ENCODE assay signal across 1 cellular context in the genomic region with DNA sequence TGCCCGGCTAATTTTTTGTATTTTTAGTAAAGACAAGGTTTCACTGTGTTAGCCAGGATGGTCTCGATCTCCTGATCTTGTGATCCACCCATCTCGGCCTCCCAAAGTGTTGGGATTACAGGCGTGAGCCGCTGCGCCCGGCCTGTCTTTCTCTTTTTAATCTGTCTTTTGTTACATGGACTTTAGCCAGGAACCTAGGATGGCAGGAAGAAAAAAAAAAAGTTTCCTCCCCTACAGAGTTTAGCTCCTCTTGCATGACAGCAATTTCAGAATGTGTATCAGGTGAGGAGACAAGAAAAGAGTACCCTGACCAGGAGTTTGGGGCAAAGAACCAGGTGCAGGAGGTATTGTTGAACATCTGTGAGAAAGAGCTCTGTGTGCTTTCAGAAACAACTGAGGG.
TF ChIP-seq lines count a peak whose summit lies in the region.

No MANE protein-coding gene starts in this region.

TF ChIP-seq in GM23338, 12 proteins besides CTCF, POLR2A, EP300 and RAD21 (continued from another document):
- TF ChIP-seq, protein P1, sequence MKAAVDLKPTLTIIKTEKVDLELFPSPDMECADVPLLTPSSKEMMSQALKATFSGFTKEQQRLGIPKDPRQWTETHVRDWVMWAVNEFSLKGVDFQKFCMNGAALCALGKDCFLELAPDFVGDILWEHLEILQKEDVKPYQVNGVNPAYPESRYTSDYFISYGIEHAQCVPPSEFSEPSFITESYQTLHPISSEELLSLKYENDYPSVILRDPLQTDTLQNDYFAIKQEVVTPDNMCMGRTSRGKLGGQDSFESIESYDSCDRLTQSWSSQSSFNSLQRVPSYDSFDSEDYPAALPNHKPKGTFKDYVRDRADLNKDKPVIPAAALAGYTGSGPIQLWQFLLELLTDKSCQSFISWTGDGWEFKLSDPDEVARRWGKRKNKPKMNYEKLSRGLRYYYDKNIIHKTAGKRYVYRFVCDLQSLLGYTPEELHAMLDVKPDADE (IDR thresholded peaks at IDR 0.05): no peak
- TF ChIP-seq CREB1 (CRISPR knock-in tag; IDR thresholded peaks at IDR 0.05; ENCODE audit: low read depth) (0 out of 2 replicates have a peak, but pooled peaks have one; percentile 3), ZNF114 (CRISPR knock-in tag; IDR thresholded peaks at IDR 0.05) (0 out of 2 replicates have a peak, but pooled peaks have one; percentile 74)
- TF ChIP-seq, protein P2, sequence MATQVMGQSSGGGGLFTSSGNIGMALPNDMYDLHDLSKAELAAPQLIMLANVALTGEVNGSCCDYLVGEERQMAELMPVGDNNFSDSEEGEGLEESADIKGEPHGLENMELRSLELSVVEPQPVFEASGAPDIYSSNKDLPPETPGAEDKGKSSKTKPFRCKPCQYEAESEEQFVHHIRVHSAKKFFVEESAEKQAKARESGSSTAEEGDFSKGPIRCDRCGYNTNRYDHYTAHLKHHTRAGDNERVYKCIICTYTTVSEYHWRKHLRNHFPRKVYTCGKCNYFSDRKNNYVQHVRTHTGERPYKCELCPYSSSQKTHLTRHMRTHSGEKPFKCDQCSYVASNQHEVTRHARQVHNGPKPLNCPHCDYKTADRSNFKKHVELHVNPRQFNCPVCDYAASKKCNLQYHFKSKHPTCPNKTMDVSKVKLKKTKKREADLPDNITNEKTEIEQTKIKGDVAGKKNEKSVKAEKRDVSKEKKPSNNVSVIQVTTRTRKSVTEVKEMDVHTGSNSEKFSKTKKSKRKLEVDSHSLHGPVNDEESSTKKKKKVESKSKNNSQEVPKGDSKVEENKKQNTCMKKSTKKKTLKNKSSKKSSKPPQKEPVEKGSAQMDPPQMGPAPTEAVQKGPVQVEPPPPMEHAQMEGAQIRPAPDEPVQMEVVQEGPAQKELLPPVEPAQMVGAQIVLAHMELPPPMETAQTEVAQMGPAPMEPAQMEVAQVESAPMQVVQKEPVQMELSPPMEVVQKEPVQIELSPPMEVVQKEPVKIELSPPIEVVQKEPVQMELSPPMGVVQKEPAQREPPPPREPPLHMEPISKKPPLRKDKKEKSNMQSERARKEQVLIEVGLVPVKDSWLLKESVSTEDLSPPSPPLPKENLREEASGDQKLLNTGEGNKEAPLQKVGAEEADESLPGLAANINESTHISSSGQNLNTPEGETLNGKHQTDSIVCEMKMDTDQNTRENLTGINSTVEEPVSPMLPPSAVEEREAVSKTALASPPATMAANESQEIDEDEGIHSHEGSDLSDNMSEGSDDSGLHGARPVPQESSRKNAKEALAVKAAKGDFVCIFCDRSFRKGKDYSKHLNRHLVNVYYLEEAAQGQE (IDR thresholded peaks at IDR 0.05; ENCODE audit: unreplicated experiment): no peak
- TF ChIP-seq, protein P3, sequence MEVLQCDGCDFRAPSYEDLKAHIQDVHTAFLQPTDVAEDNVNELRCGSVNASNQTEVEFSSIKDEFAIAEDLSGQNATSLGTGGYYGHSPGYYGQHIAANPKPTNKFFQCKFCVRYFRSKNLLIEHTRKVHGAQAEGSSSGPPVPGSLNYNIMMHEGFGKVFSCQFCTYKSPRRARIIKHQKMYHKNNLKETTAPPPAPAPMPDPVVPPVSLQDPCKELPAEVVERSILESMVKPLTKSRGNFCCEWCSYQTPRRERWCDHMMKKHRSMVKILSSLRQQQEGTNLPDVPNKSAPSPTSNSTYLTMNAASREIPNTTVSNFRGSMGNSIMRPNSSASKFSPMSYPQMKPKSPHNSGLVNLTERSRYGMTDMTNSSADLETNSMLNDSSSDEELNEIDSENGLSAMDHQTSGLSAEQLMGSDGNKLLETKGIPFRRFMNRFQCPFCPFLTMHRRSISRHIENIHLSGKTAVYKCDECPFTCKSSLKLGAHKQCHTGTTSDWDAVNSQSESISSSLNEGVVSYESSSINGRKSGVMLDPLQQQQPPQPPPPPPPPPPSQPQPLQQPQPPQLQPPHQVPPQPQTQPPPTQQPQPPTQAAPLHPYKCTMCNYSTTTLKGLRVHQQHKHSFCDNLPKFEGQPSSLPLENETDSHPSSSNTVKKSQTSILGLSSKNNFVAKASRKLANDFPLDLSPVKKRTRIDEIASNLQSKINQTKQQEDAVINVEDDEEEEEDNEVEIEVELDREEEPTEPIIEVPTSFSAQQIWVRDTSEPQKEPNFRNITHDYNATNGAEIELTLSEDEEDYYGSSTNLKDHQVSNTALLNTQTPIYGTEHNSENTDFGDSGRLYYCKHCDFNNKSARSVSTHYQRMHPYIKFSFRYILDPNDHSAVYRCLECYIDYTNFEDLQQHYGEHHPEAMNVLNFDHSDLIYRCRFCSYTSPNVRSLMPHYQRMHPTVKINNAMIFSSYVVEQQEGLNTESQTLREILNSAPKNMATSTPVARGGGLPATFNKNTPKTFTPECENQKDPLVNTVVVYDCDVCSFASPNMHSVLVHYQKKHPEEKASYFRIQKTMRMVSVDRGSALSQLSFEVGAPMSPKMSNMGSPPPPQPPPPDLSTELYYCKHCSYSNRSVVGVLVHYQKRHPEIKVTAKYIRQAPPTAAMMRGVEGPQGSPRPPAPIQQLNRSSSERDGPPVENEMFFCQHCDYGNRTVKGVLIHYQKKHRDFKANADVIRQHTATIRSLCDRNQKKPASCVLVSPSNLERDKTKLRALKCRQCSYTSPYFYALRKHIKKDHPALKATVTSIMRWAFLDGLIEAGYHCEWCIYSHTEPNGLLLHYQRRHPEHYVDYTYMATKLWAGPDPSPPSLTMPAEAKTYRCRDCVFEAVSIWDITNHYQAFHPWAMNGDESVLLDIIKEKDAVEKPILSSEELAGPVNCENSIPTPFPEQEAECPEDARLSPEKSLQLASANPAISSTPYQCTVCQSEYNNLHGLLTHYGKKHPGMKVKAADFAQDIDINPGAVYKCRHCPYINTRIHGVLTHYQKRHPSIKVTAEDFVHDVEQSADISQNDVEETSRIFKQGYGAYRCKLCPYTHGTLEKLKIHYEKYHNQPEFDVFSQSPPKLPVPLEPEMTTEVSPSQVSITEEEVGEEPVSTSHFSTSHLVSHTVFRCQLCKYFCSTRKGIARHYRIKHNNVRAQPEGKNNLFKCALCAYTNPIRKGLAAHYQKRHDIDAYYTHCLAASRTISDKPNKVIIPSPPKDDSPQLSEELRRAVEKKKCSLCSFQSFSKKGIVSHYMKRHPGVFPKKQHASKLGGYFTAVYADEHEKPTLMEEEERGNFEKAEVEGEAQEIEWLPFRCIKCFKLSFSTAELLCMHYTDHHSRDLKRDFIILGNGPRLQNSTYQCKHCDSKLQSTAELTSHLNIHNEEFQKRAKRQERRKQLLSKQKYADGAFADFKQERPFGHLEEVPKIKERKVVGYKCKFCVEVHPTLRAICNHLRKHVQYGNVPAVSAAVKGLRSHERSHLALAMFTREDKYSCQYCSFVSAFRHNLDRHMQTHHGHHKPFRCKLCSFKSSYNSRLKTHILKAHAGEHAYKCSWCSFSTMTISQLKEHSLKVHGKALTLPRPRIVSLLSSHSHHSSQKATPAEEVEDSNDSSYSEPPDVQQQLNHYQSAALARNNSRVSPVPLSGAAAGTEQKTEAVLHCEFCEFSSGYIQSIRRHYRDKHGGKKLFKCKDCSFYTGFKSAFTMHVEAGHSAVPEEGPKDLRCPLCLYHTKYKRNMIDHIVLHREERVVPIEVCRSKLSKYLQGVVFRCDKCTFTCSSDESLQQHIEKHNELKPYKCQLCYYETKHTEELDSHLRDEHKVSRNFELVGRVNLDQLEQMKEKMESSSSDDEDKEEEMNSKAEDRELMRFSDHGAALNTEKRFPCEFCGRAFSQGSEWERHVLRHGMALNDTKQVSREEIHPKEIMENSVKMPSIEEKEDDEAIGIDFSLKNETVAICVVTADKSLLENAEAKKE (CRISPR knock-in tag; IDR thresholded peaks at IDR 0.05): peak; percentile 62; the same call in 1 of the 2 replicates
